Comparison of ENCODE assay signal across 8 cellular contexts in the genomic region with DNA sequence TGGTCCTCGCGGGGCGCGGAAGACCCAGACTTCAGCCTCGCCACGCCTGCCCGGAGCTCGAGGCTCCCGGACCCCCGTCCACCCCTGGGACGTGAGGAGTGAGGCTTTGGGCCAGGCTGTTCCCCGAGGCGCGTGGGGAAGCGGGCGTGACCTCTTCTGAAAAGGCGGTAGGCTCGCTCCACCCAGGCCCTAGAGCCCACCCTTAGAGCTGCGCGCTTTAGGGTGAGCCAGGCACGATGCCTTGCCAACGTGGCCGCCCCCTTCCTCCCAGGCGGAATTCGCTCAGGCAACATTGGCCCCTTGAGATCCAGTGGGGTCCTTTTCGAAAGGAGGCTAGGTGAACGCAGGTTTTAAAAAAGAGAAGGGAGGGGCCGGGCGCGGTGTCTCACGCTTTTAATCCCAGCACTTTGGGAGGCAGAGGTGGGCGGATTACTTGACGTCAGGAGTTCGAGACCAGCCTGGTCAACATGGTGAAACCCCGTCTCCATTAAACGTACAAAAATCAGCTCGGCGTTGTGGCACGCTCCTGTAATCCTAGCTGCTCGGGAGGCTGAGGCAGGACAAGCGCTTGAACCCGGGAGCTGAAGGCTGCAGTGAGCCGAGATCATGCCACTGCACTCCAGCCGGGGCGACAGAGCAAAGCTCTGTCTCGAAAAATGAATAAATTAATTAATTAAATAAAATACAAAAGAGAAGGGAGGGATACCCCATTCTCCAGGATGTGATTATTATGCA. TPM values are rescaled to one million over a fixed set of nuclear protein-coding genes. Genes with fewer than 3 reads are reported as not detected.
A peak's percentile ranks its signal among the peaks of the same experiment; 100 is the strongest.
DNase-seq lines count a peak whose midpoint lies in the region; ATAC-seq and TF ChIP-seq lines count a peak whose summit lies in the region.

No MANE protein-coding gene starts in this region.

- no peak overlapping the region for H3K27ac Mint-ChIP-seq in effector memory CD8-positive, alpha-beta T cell
- H3K27ac Mint-ChIP-seq in naive B cell, result peak overlapping the region in 2 of 6 donors; percentile 64 to 78

- peaks cover 12% of the 10 kb centered on the region for H3K4me1 ChIP-seq in NT2/D1 (ENCODE audit: insufficient read depth, insufficient read length)

- H3K36me3 ChIP-seq in NT2/D1 (ENCODE audit: insufficient read depth, insufficient read length, low read length), result no peaks in the 10 kb centered on the region

- peaks cover 6 to 15% of the 10 kb centered on the region in 2 donors for H3K4me1 Mint-ChIP-seq in effector memory CD8-positive, alpha-beta T cell (ENCODE audit: low read depth in 2 of 2)
- H3K4me1 Mint-ChIP-seq in naive B cell, result peaks cover 19 to 31% (median 30%) of the 10 kb centered on the region in 3 donors

- peak overlapping the region; percentile 74 to 75 for H3K4me3 Mint-ChIP-seq in effector memory CD8-positive, alpha-beta T cell
- H3K4me3 Mint-ChIP-seq in naive B cell, result peak overlapping the region in 7 of 8 donors; percentile 51 to 87 (median 75)

- peaks cover 42% of the 10 kb centered on the region for H3K27me3 ChIP-seq in NT2/D1 (ENCODE audit: insufficient read depth, insufficient read length)

- H3K9me3 ChIP-seq in NT2/D1 (ENCODE audit: insufficient read depth, low read length), result no peaks in the 10 kb centered on the region

- ATAC-seq in effector memory CD8-positive, alpha-beta T cell (replicated peaks), result peak; percentile 28
- peak in 1 of 2 donors; percentile 4 for ATAC-seq in naive B cell (ENCODE audit: low read depth in 2 of 2)
- ATAC-seq in HG03159 (IDR thresholded peaks at IDR 0.05; ENCODE audit: unreplicated experiment), result no peak
- no peak for ATAC-seq in GM21447 (IDR thresholded peaks at IDR 0.05; ENCODE audit: unreplicated experiment)

- H3K4me3 ChIP-seq in GM12865 (ENCODE audit: low read depth, low read length), result peak overlapping the region; percentile 63
- peak overlapping the region; percentile 82 for H3K4me3 ChIP-seq in NT2/D1 (ENCODE audit: insufficient read length, low read depth)

- H3K9ac ChIP-seq in NT2/D1 (ENCODE audit: insufficient read length, low read depth), result peak overlapping the region; percentile 92

- no peaks in the 10 kb centered on the region for H3K9me3 Mint-ChIP-seq in effector memory CD8-positive, alpha-beta T cell
- H3K9me3 Mint-ChIP-seq in naive B cell, result no peaks in the 10 kb centered on the region

- H3K27me3 Mint-ChIP-seq in effector memory CD8-positive, alpha-beta T cell, result peaks cover 34 to 50% of the 10 kb centered on the region in 2 donors
- H3K27me3 Mint-ChIP-seq in naive B cell, result peaks cover 35 to 72% (median 49%) of the 10 kb centered on the region in 3 donors

- no peaks in the 10 kb centered on the region for H3K36me3 Mint-ChIP-seq in effector memory CD8-positive, alpha-beta T cell (ENCODE audit: insufficient read depth)
- H3K36me3 Mint-ChIP-seq in naive B cell, result no peaks in the 10 kb centered on the region

- DNase-seq in GM12865 (ENCODE audit: low read depth) (no peak), NT2/D1 (ENCODE audit: low read depth, low spot score) (no peak), naive B cell (no peak), NCI-H1105 treated with DMSO at 0.1 percent for 48 hours (lab: John Stamatoyannopoulos, UW) (no peak), cerebellar nuclear complex (lab: John Stamatoyannopoulos, UW) (no peak)
- DNase-seq in effector memory CD8-positive, alpha-beta T cell, result no peak

- TF ChIP-seq CTCF in GM12865 (IDR thresholded peaks at IDR 0.05; ENCODE audit: insufficient read depth, low read depth, low read length, missing control alignments), result no peak

RNA-seq across cellular contexts. Expression of a gene that starts 0.9 kb away (rescaled TPM):
- 1 to 10 TPM in 5 of 6 donors, under 1 TPM in 1; 0.92 to 3.6 (median 2.7) TPM for polyA plus RNA-seq in naive B cell (ENCODE audit: low read depth in 6 of 6)

RNA-seq across cellular contexts. Expression of a gene that starts 19.6 kb away (rescaled TPM):
- polyA plus RNA-seq in naive B cell (ENCODE audit: low read depth in 6 of 6), result 100 to 1,000 TPM; 250 to 322 (median 270) TPM

RNA-seq across cellular contexts. Expression of a gene that starts 37.9 kb away (rescaled TPM):
- not detected for polyA plus RNA-seq in naive B cell (ENCODE audit: low read depth in 6 of 6)

RNA-seq across cellular contexts. Expression of a gene that starts 50.8 kb away (rescaled TPM):
- 10 to 100 TPM; 16.7 to 31.4 (median 22.2) TPM for polyA plus RNA-seq in naive B cell (ENCODE audit: low read depth in 6 of 6)
